Comparison of ENCODE assay signal across 1 cellular context in the genomic region with DNA sequence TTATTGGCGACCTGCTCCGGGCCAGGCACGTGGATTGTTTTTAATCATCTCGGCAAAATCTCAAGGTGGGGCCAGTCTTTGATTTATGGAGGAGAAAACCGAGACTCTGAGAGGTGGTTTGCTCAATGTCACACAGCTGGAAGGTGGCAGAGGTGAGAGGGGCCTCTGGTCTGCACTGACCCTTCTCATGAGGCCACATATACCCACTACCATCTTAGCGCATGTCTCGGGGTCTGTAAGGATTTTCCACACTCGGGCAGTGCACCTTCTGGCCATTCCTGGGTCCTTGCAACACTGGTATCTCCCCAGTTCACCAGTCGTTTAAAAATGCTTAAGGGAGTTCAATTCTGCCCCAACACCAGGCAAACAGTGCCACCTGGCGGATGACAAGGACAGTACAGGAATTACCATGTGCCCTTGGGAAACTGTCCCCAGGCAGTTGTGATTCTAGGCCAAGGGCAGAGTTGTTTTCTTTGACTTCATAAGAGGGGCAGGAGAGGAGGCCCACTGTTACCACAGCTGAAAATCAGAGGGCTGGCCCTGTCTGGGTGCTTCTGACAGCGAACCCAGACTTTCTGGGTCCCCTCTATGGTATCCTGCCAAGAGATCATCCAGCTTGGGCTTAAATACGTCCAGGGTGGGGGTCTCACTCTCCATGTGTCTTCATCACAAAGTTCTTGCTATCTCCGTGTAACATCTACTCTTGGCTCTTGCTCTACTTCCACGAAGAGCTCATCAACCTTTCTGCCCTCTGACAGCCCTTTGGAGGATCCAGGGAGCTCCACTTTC.
TF ChIP-seq lines count a peak whose summit lies in the region.

No MANE protein-coding gene starts in this region.

TF ChIP-seq in HEK293, 187 proteins besides CTCF, POLR2A, EP300 and RAD21 (continued from another document):
- TF ChIP-seq ZNF335 (tag by site-specific recombination; conservative IDR thresholded peaks at IDR 0.05): peak; percentile 87
- TF ChIP-seq ZSCAN30 (tag by site-specific recombination; IDR thresholded peaks at IDR 0.05): 0 out of 2 replicates have a peak, but pooled peaks have one; percentile 23
- no peak for TF ChIP-seq ZNF768 (tag by site-specific recombination; IDR thresholded peaks at IDR 0.05)
- TF ChIP-seq ZNF600 (tag by site-specific recombination; IDR thresholded peaks at IDR 0.05): no peak
- no peak for TF ChIP-seq ZNF23 (tag by site-specific recombination; IDR thresholded peaks at IDR 0.05; ENCODE audit: borderline replicate concordance)
- TF ChIP-seq ZNF610 (tag by site-specific recombination; IDR thresholded peaks at IDR 0.05; ENCODE audit: borderline replicate concordance): no peak
- no peak for TF ChIP-seq ZNF549 (tag by site-specific recombination; IDR thresholded peaks at IDR 0.05)
- TF ChIP-seq ZFP41 (tag by site-specific recombination; IDR thresholded peaks at IDR 0.05; ENCODE audit: borderline replicate concordance): no peak
- TF ChIP-seq ZFP37 (tag by site-specific recombination; IDR thresholded peaks at IDR 0.05): no peak
- peak; percentile 43; the same call in 1 of the 2 replicates for TF ChIP-seq ZNF341 (tag by site-specific recombination; IDR thresholded peaks at IDR 0.05; ENCODE audit: low read depth)
TF ChIP-seq in HEK293: peak in this region for 9.
